In genomic region chr22:42425337-42425988, GRCh38 we compare ENCODE assay signal across 27 cellular contexts. TPM values are rescaled to one million over a fixed set of nuclear protein-coding genes. Genes with fewer than 3 reads are reported as not detected.
DNase-seq lines count a peak whose midpoint lies in the region; ATAC-seq and TF ChIP-seq lines count a peak whose summit lies in the region.
"Had no signal": no experiment of that assay in that cellular context is flagged by ENCODE, and none has a peak within 500 bp of the region (broad histone marks: within the 10 kb centered on the region; RNA-seq: fewer than 3 reads in every experiment).

No MANE protein-coding gene starts in this region.

- H3K27ac ChIP-seq in foreskin keratinocyte = no peak overlapping the region
- H3K27ac ChIP-seq: 22Rv1, lower lobe of right lung, ovary, stomach had no signal

- H3K4me3 Mint-ChIP-seq in CD14-positive monocyte = peak overlapping the region in 1 of 2 donors; percentile 63
- H3K4me3 Mint-ChIP-seq: effector memory CD8-positive, alpha-beta T cell; immature natural killer cell had no signal

- H3K27me3 Mint-ChIP-seq in CD14-positive monocyte (ENCODE audit: low read depth in 3 of 3) = no peaks in the 10 kb centered on the region

- TF ChIP-seq CTCF in CD14-positive monocyte (IDR thresholded peaks at IDR 0.05) (no peak), foreskin keratinocyte (conservative IDR thresholded peaks at IDR 0.05) (no peak)

- DNase-seq in DMS 273 (lab: John Stamatoyannopoulos, UW; ENCODE audit: unreplicated experiment) = peak; percentile 61
- DNase-seq in DMS 273 treated with DMSO at 0.1 percent for 48 hours (lab: John Stamatoyannopoulos, UW) = no peak
- DNase-seq in CD14-positive monocyte (ENCODE audit: low spot score) = no peak
- DNase-seq in NCI-H69 (lab: John Stamatoyannopoulos, UW) = peak; percentile 81
- peak in 1 of 2 donors; percentile 44 for DNase-seq in foreskin keratinocyte
- no peak for DNase-seq in epidermal melanocyte (ENCODE audit: insufficient read length, low spot score)
- no peak for DNase-seq in activated gamma-delta T cell treated with Interleukin-2 at 50 U/mL for 16 hours
- DNase-seq: activated naive CD4-positive, alpha-beta T cell; activated T-cell treated with anti-CD3 and anti-CD28 coated beads for 4 hours; aorta; cerebellar nuclear complex; effector memory CD8-positive, alpha-beta T cell; GDM1; H7; head of caudate nucleus; immature natural killer cell; lower lobe of right lung; NCI-H187 treated with DMSO at 0.1 percent for 48 hours; NCI-H526 treated with DMSO at 0.1 percent for 48 hours; ovary; SIG-M5; stimulated activated CD4-positive, alpha-beta T cell treated with anti-CD3 and anti-CD28 coated beads, Interleukin-2, amount 100 ng/mL, for 48 hours; stomach; T-helper 1 cell had no signal

- H3K4me1 ChIP-seq in foreskin keratinocyte = peaks cover 7% of the 10 kb centered on the region
- H3K4me1 ChIP-seq: lower lobe of right lung, stomach had no signal

- H3K27me3 ChIP-seq in foreskin keratinocyte = peaks cover 28% of the 10 kb centered on the region
- H3K27me3 ChIP-seq: ovary had no signal

- peaks cover 53 to 85% of the 10 kb centered on the region in 2 donors for H3K36me3 Mint-ChIP-seq in CD14-positive monocyte
- H3K36me3 Mint-ChIP-seq: immature natural killer cell had no signal

- peaks cover 71% of the 10 kb centered on the region for H3K4me1 Mint-ChIP-seq in CD14-positive monocyte
- H3K4me1 Mint-ChIP-seq: immature natural killer cell had no signal

- H3K27ac Mint-ChIP-seq in CD14-positive monocyte = peak overlapping the region; percentile 42 to 97 (median 74)
- H3K27ac Mint-ChIP-seq: effector memory CD8-positive, alpha-beta T cell; immature natural killer cell had no signal

- peaks cover 0 to 2% (median 0%) of the 10 kb centered on the region in 7 donors for H3K9me3 Mint-ChIP-seq in CD14-positive monocyte
- H3K9me3 Mint-ChIP-seq: effector memory CD8-positive, alpha-beta T cell; immature natural killer cell had no signal

- ATAC-seq in foreskin keratinocyte (peak; percentile 60), GM21619 (IDR thresholded peaks at IDR 0.05; ENCODE audit: unreplicated experiment) (no peak)
- ATAC-seq: effector memory CD8-positive, alpha-beta T cell; lower lobe of right lung had no signal

- intact Hi-C loops in CD14-positive monocyte (cut with micrococcal nuclease) = no loop called here

RNA-seq across cellular contexts. Expression of gene NFAM1, which starts 6.7 kb away (rescaled TPM):
- 10 to 100 TPM; 36.0 to 69.7 TPM for polyA plus RNA-seq in CD14-positive monocyte
- not detected in 2 replicates for total RNA-seq in foreskin keratinocyte
- polyA plus RNA-seq in foreskin keratinocyte = not detected in 2 replicates
- total RNA-seq: myocyte had no signal

Comparison
In these comparisons a context has a peak if more than half of its experiments do, and no peak if none do; other contexts are left out.
1. DNase-seq: peak in DMS 273 (single experiment) and NCI-H69 (single experiment); none in DMS 273 treated with DMSO at 0.1 percent for 48 hours (single experiment), CD14-positive monocyte (single experiment), epidermal melanocyte (single experiment) and activated gamma-delta T cell treated with Interleukin-2 at 50 U/mL for 16 hours (single experiment).
2. RNA of gene NFAM1, which starts 6.7 kb away (polyA plus RNA-seq): 36.0 to 69.7 TPM in CD14-positive monocyte; not detected in foreskin keratinocyte; every median in the first group is over 10 times any median in the second.